In genomic region chr2:54586062-54586982, GRCh38 we compare ENCODE assay signal across 14 cellular contexts.
DNase-seq lines count a peak whose midpoint lies in the region; ATAC-seq, FAIRE-seq and TF ChIP-seq lines count a peak whose summit lies in the region.
"Had no signal": no experiment of that assay in that cellular context is flagged by ENCODE, and none has a peak within 500 bp of the region (broad histone marks: within the 10 kb centered on the region; RNA-seq: fewer than 3 reads in every experiment).

No MANE protein-coding gene starts in this region.

- no peaks in the 10 kb centered on the region for H3K27me3 Mint-ChIP-seq in activated T-cell treated with anti-CD3 and anti-CD28 coated beads, Interleukin-2, amount 50 U/mL, for 24 hours
- no peaks in the 10 kb centered on the region for H3K27me3 Mint-ChIP-seq in activated CD8-positive, alpha-beta T cell treated with anti-CD3 and anti-CD28 coated beads for 36 hours
- H3K27me3 Mint-ChIP-seq in stimulated activated naive B cell treated with anti-CD40 and anti-IgM and Interleukin-4, amounts not matched to agents 10 μg/mL and 1 μg/mL and 100 μg/mL, for 72 hours = no peaks in the 10 kb centered on the region

- H3K27ac Mint-ChIP-seq in activated T-cell treated with anti-CD3 and anti-CD28 coated beads, Interleukin-2, amount 50 U/mL, for 24 hours = peak overlapping the region; percentile 94
- H3K27ac Mint-ChIP-seq in activated CD8-positive, alpha-beta T cell treated with anti-CD3 and anti-CD28 coated beads for 36 hours = peak overlapping the region; percentile 94
- peak overlapping the region; percentile 25 for H3K27ac Mint-ChIP-seq in stimulated activated naive B cell treated with anti-CD40 and anti-IgM and Interleukin-4, amounts not matched to agents 10 μg/mL and 1 μg/mL and 100 μg/mL, for 72 hours

- no peaks in the 10 kb centered on the region for H3K9me3 Mint-ChIP-seq in activated T-cell treated with anti-CD3 and anti-CD28 coated beads, Interleukin-2, amount 50 U/mL, for 24 hours
- H3K9me3 Mint-ChIP-seq in activated CD8-positive, alpha-beta T cell treated with anti-CD3 and anti-CD28 coated beads for 36 hours = no peaks in the 10 kb centered on the region
- H3K9me3 Mint-ChIP-seq in stimulated activated naive B cell treated with anti-CD40 and anti-IgM and Interleukin-4, amounts not matched to agents 10 μg/mL and 1 μg/mL and 100 μg/mL, for 72 hours = no peaks in the 10 kb centered on the region

- peaks cover 95% of the 10 kb centered on the region for H3K4me1 Mint-ChIP-seq in activated T-cell treated with anti-CD3 and anti-CD28 coated beads, Interleukin-2, amount 50 U/mL, for 24 hours (ENCODE audit: low read depth)
- H3K4me1 Mint-ChIP-seq in activated CD8-positive, alpha-beta T cell treated with anti-CD3 and anti-CD28 coated beads for 36 hours (ENCODE audit: low read depth) = peaks cover 89% of the 10 kb centered on the region
- H3K4me1 Mint-ChIP-seq in stimulated activated naive B cell treated with anti-CD40 and anti-IgM and Interleukin-4, amounts not matched to agents 10 μg/mL and 1 μg/mL and 100 μg/mL, for 72 hours = peaks cover 56 to 91% of the 10 kb centered on the region in 2 donors

- in situ Hi-C loops in KBM-7 (cut with MboI; ENCODE audit: low pct_unique_long_range_greater_than_20kb, low sequenced_read_pairs) = no loop called here

- peak overlapping the region; percentile 65 for H3K4me3 Mint-ChIP-seq in activated T-cell treated with anti-CD3 and anti-CD28 coated beads, Interleukin-2, amount 50 U/mL, for 24 hours
- peak overlapping the region; percentile 60 for H3K4me3 Mint-ChIP-seq in activated CD8-positive, alpha-beta T cell treated with anti-CD3 and anti-CD28 coated beads for 36 hours
- H3K4me3 Mint-ChIP-seq in stimulated activated naive B cell treated with anti-CD40 and anti-IgM and Interleukin-4, amounts not matched to agents 10 μg/mL and 1 μg/mL and 100 μg/mL, for 72 hours = no peak overlapping the region

- POLR2A ChIA-PET in activated CD8-positive, alpha-beta T cell treated with anti-CD3 and anti-CD28 coated beads for 36 hours (lab: Charles Lee) = interaction anchor here (1.0 to 1.9 kb wide), 10 partner anchors 9 to 1032 kb away, joined by 3 to 6 read pairs (median 3); no protein-coding TSS in a partner anchor

- no peaks in the 10 kb centered on the region for H3K36me3 Mint-ChIP-seq in activated T-cell treated with anti-CD3 and anti-CD28 coated beads, Interleukin-2, amount 50 U/mL, for 24 hours (ENCODE audit: low read depth)
- H3K36me3 Mint-ChIP-seq in activated CD8-positive, alpha-beta T cell treated with anti-CD3 and anti-CD28 coated beads for 36 hours (ENCODE audit: low read depth) = peaks cover 3% of the 10 kb centered on the region
- H3K36me3 Mint-ChIP-seq in stimulated activated naive B cell treated with anti-CD40 and anti-IgM and Interleukin-4, amounts not matched to agents 10 μg/mL and 1 μg/mL and 100 μg/mL, for 72 hours = peaks cover 6 to 19% of the 10 kb centered on the region in 2 donors

- no peak overlapping the region for H3K4me3 ChIP-seq in fibroblast of pulmonary artery (replicated peaks; ENCODE audit: low read depth, low read length)

- no peak for TF ChIP-seq CTCF in activated CD8-positive, alpha-beta T cell treated with anti-CD3 and anti-CD28 coated beads for 36 hours (IDR thresholded peaks at IDR 0.05)
- TF ChIP-seq CTCF in fibroblast of pulmonary artery (IDR thresholded peaks at IDR 0.05; ENCODE audit: low read length, missing control alignments) = no peak

- CTCF ChIA-PET in activated CD8-positive, alpha-beta T cell treated with anti-CD3 and anti-CD28 coated beads for 36 hours (lab: Charles Lee) = interaction anchor here (0.6 to 2.0 kb wide), 6 partner anchors 9 to 19 kb away, joined by 3 to 9 read pairs (median 3); no protein-coding TSS in a partner anchor

- intact Hi-C loops in activated CD8-positive, alpha-beta T cell treated with anti-CD3 and anti-CD28 coated beads for 36 hours (cut with micrococcal nuclease) = no loop called here

- no peak for ATAC-seq in activated CD8-positive, alpha-beta T cell treated with anti-CD3 and anti-CD28 coated beads for 36 hours
- no peak for ATAC-seq in stimulated activated naive B cell treated with anti-CD40 and anti-IgM and Interleukin-4, amounts not matched to agents 10 μg/mL and 1 μg/mL and 100 μg/mL, for 72 hours (replicated peaks)

- no peak for FAIRE-seq in urothelium cell line (lab: Jason Lieb, UNC)

- no peak for DNase-seq in activated T-cell treated with anti-CD3 and anti-CD28 coated beads, Interleukin-2, amount 50 U/mL, for 24 hours
- DNase-seq in activated T-cell treated with anti-CD3 and anti-CD28 coated beads for 4 hours (no peak), fibroblast of pulmonary artery (ENCODE audit: low read depth) (peak; percentile 81), urothelium cell line (ENCODE audit: low spot score) (no peak), SK-N-DZ (ENCODE audit: low spot score) (no peak), KBM-7 (no peak)
- no peak for DNase-seq in activated CD8-positive, alpha-beta T cell treated with anti-CD3 and anti-CD28 coated beads for 36 hours
- no peak for DNase-seq in stimulated activated naive B cell treated with anti-CD40 and anti-IgM and Interleukin-4, amounts not matched to agents 10 μg/mL and 1 μg/mL and 100 μg/mL, for 72 hours
- DNase-seq: amygdala; effector CD8-positive, alpha-beta T cell; EL; MM.1S; SHP77; stimulated activated CD4-positive, alpha-beta T cell treated with anti-CD3 and anti-CD28 coated beads, Interleukin-15, amount 100 ng/mL, for 24 hours had no signal

Comparison
In these comparisons a context has a peak if more than half of its experiments do, and no peak if none do; other contexts are left out.
1. H3K27ac Mint-ChIP-seq: peak in every context shown above with its lines; median percentile 94 in activated T-cell treated with anti-CD3 and anti-CD28 coated beads, Interleukin-2, amount 50 U/mL, for 24 hours; 94 in activated CD8-positive, alpha-beta T cell treated with anti-CD3 and anti-CD28 coated beads for 36 hours; 25 in stimulated activated naive B cell treated with anti-CD40 and anti-IgM and Interleukin-4, amounts not matched to agents 10 μg/mL and 1 μg/mL and 100 μg/mL, for 72 hours.
2. H3K4me3 Mint-ChIP-seq: peak in activated T-cell treated with anti-CD3 and anti-CD28 coated beads, Interleukin-2, amount 50 U/mL, for 24 hours (single experiment) and activated CD8-positive, alpha-beta T cell treated with anti-CD3 and anti-CD28 coated beads for 36 hours (single experiment); none in stimulated activated naive B cell treated with anti-CD40 and anti-IgM and Interleukin-4, amounts not matched to agents 10 μg/mL and 1 μg/mL and 100 μg/mL, for 72 hours (0 of 2).